In the genomic region with DNA sequence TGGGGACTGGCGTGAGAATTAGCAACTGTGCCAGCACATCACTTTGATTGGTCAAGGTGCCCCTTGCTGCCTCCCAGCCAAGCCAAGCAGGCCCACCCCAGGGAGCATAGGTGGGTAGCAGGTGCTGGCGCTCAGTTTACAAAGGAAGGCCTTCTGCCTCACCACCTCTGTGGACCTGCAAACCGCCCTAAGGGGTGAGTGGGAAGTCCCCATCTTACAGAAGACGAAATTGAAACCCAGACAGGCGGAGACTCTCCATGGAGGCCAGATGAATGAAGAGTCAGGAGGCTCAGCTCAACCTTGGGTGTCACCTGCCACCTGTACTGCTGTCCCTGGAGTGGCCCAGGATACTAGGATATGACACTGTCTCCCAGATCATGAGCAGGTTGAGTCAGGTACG, we compare ENCODE assay signal across 11 cellular contexts.
A peak's percentile ranks its signal among the peaks of the same experiment; 100 is the strongest.
DNase-seq lines count a peak whose midpoint lies in the region; ATAC-seq and TF ChIP-seq lines count a peak whose summit lies in the region.
"Had no signal": no experiment of that assay in that cellular context is flagged by ENCODE, and none has a peak within 500 bp of the region (broad histone marks: within the 10 kb centered on the region; RNA-seq: fewer than 3 reads in every experiment).

No MANE protein-coding gene starts in this region.

- no peaks in the 10 kb centered on the region for H3K36me3 ChIP-seq in MM.1S (replicated peaks; ENCODE audit: insufficient read depth, low read length)
- H3K36me3 ChIP-seq: lower lobe of right lung had no signal

- no peak for TF ChIP-seq CTCF in MM.1S (IDR thresholded peaks at IDR 0.05; ENCODE audit: low read length)

- no peak overlapping the region for H3K4me3 ChIP-seq in MM.1S (ENCODE audit: low read length)
- H3K4me3 ChIP-seq: lower lobe of right lung had no signal

- no peaks in the 10 kb centered on the region for H3F3A ChIP-seq in MM.1S (ENCODE audit: insufficient read depth, low read length)

- H3K4me1 ChIP-seq in MM.1S (ENCODE audit: low read length) = peaks cover 9% of the 10 kb centered on the region
- H3K4me1 ChIP-seq: lower lobe of right lung had no signal

- no peaks in the 10 kb centered on the region for H3K79me2 ChIP-seq in MM.1S (ENCODE audit: low read length)

- H2AFZ ChIP-seq in MM.1S (ENCODE audit: low read length) = no peak overlapping the region

- ATAC-seq in GM18499 (IDR thresholded peaks at IDR 0.05; ENCODE audit: insufficient read depth, unreplicated experiment) (peak; percentile 63), GM19328 (IDR thresholded peaks at IDR 0.05; ENCODE audit: unreplicated experiment) (peak; percentile 78), HG02798 (IDR thresholded peaks at IDR 0.05; ENCODE audit: poor library complexity, unreplicated experiment) (peak; percentile 88)
- ATAC-seq: lower lobe of right lung had no signal

- DNase-seq in MM.1S = peak; percentile 61
- no peak for DNase-seq in central memory CD4-positive, alpha-beta T cell
- DNase-seq in NCI-H1105 (lab: John Stamatoyannopoulos, UW) = no peak
- DNase-seq in HuH-7 (ENCODE audit: low spot score) = no peak
- no peak for DNase-seq in foreskin melanocyte
- DNase-seq: activated T-cell treated with anti-CD3 and anti-CD28 coated beads, Interleukin-2, amount 50 U/mL, for 1 hour; lower lobe of right lung had no signal

- H3K9ac ChIP-seq in MM.1S (ENCODE audit: low read length) = no peak overlapping the region

- no peaks in the 10 kb centered on the region for H4K20me1 ChIP-seq in MM.1S (ENCODE audit: insufficient read depth, low read length)

- H3K27me3 ChIP-seq in MM.1S (replicated peaks; ENCODE audit: insufficient read depth, low read length) = no peaks in the 10 kb centered on the region

- no peaks in the 10 kb centered on the region for H3K9me2 ChIP-seq in MM.1S (replicated peaks; ENCODE audit: insufficient read depth, low read length)

- H3K4me2 ChIP-seq in MM.1S (ENCODE audit: low read depth, low read length) = no peak overlapping the region

- H3K27ac ChIP-seq in MM.1S (ENCODE audit: low read length) = no peak overlapping the region
- H3K27ac ChIP-seq: C4-2B, lower lobe of right lung had no signal

- no peaks in the 10 kb centered on the region for H3K9me3 ChIP-seq in MM.1S (replicated peaks; ENCODE audit: insufficient read depth, low read length)
- H3K9me3 ChIP-seq: lower lobe of right lung had no signal
